Comparison of ENCODE assay signal across 26 cellular contexts in genomic region chr5:36704131-36704530, GRCh38.
"Had no signal": no experiment of that assay in that cellular context is flagged by ENCODE, and none has a peak within 500 bp of the region (broad histone marks: within the 10 kb centered on the region; RNA-seq: fewer than 3 reads in every experiment).

No MANE protein-coding gene starts in this region.

- DNase-seq: activated CD4-positive, alpha-beta memory T cell treated with anti-CD3 and anti-CD28 coated beads, Interleukin-2, amount 10 ng/mL, durations not matched to agents 7 days and 5 days; activated CD4-positive, alpha-beta T cell treated with anti-CD3 and anti-CD28 coated beads, Interleukin-2, amount 10 ng/mL, durations not matched to agents 7 days and 5 days; activated CD4-positive, CD25-positive, alpha-beta regulatory T cell treated with anti-CD3 and anti-CD28 coated beads, Interleukin-2, amount 50 U/mL, for 72 hours; activated naive CD4-positive, alpha-beta T cell treated with Interleukin-2 at 50 U/mL for 16 hours; activated naive CD8-positive, alpha-beta T cell treated with anti-CD3 and anti-CD28 coated beads for 36 hours; activated T-cell treated with anti-CD3 and anti-CD28 coated beads, Interleukin-2, amount 50 U/mL, for 48 hours; amniotic stem cell; brain microvascular endothelial cell; esophagus squamous epithelium; kidney glomerular epithelial cell; left lung; stimulated activated CD4-positive, alpha-beta T cell treated with anti-CD3 and anti-CD28 coated beads, Interleukin-1b, Interleukin-23, amount 100 ng/mL, for 48 hours; stimulated activated CD4-positive, alpha-beta T cell treated with anti-CD3 and anti-CD28 coated beads, Interleukin-4, amount 100 ng/mL, for 4 hours; stimulated activated CD8-positive, alpha-beta memory T cell treated with anti-CD3 and anti-CD28 coated beads, Interleukin-4, amount 100 ng/mL, for 48 hours; stomach; thyroid gland; upper lobe of left lung had no signal

- H3K4me1 ChIP-seq: SJSA1, stomach, thyroid gland had no signal

- H3K4me3 Mint-ChIP-seq: activated CD4-positive, alpha-beta memory T cell treated with anti-CD3 and anti-CD28 coated beads, Interleukin-2, amount 10 ng/mL, durations not matched to agents 7 days and 5 days; activated CD4-positive, alpha-beta T cell treated with anti-CD3 and anti-CD28 coated beads, Interleukin-2, amount 10 ng/mL, durations not matched to agents 7 days and 5 days; activated naive CD8-positive, alpha-beta T cell treated with anti-CD3 and anti-CD28 coated beads for 36 hours; central memory CD8-positive, alpha-beta T cell; dendritic cell treated with granulocyte-macrophage colony-stimulating factor and Interleukin-4, amounts not matched to agents 40 ng/mL and 50 ng/mL, for 4 days; stimulated activated memory B cell treated with anti-CD40 and anti-IgM and Interleukin-4, amounts not matched to agents 10 μg/mL and 1 μg/mL and 100 μg/mL, for 72 hours; T-helper 2 cell treated with Interferon-gamma antibody and Interleukin-4, amounts not matched to agents 5 μg/mL and 100 μg/mL, for 36 hours had no signal

- H3K27me3 Mint-ChIP-seq: activated naive CD8-positive, alpha-beta T cell treated with anti-CD3 and anti-CD28 coated beads for 36 hours; dendritic cell treated with granulocyte-macrophage colony-stimulating factor and Interleukin-4, amounts not matched to agents 40 ng/mL and 50 ng/mL, for 4 days; stimulated activated memory B cell treated with anti-CD40 and anti-IgM and Interleukin-4, amounts not matched to agents 10 μg/mL and 1 μg/mL and 100 μg/mL, for 72 hours had no signal

- H3K36me3 ChIP-seq: brain microvascular endothelial cell, esophagus squamous epithelium, left lung, SJSA1, stomach, thyroid gland, upper lobe of left lung had no signal

- H3K27ac Mint-ChIP-seq: activated CD4-positive, alpha-beta memory T cell treated with anti-CD3 and anti-CD28 coated beads, Interleukin-2, amount 10 ng/mL, durations not matched to agents 7 days and 5 days; activated CD4-positive, alpha-beta T cell treated with anti-CD3 and anti-CD28 coated beads, Interleukin-2, amount 10 ng/mL, durations not matched to agents 7 days and 5 days; activated naive CD8-positive, alpha-beta T cell treated with anti-CD3 and anti-CD28 coated beads for 36 hours; dendritic cell treated with granulocyte-macrophage colony-stimulating factor and Interleukin-4, amounts not matched to agents 40 ng/mL and 50 ng/mL, for 4 days; nephron; T-helper 2 cell treated with Interferon-gamma antibody and Interleukin-4, amounts not matched to agents 5 μg/mL and 100 μg/mL, for 36 hours had no signal

- ATAC-seq: left lung; stimulated activated memory B cell treated with anti-CD40 and anti-IgM and Interleukin-4, amounts not matched to agents 10 μg/mL and 1 μg/mL and 100 μg/mL, for 72 hours had no signal

- H3K4me2 ChIP-seq: smooth muscle cell had no signal

- H3K27me3 ChIP-seq: stomach, thyroid gland, upper lobe of left lung had no signal

- FAIRE-seq: astrocyte, frontal cortex had no signal

- H3K9me3 ChIP-seq: SJSA1, thyroid gland, upper lobe of left lung had no signal

- H3K27ac ChIP-seq: brain microvascular endothelial cell, esophagus squamous epithelium, left lung, SJSA1, stomach, thyroid gland, upper lobe of left lung had no signal

- H3K4me3 ChIP-seq: esophagus squamous epithelium, left lung, SJSA1, smooth muscle cell, stomach, thyroid gland, upper lobe of left lung had no signal

- H3K4me1 Mint-ChIP-seq: activated CD4-positive, alpha-beta memory T cell treated with anti-CD3 and anti-CD28 coated beads, Interleukin-2, amount 10 ng/mL, durations not matched to agents 7 days and 5 days; activated CD4-positive, alpha-beta T cell treated with anti-CD3 and anti-CD28 coated beads, Interleukin-2, amount 10 ng/mL, durations not matched to agents 7 days and 5 days; activated naive CD8-positive, alpha-beta T cell treated with anti-CD3 and anti-CD28 coated beads for 36 hours; central memory CD8-positive, alpha-beta T cell had no signal

- H3K9me3 Mint-ChIP-seq: activated CD4-positive, alpha-beta memory T cell treated with anti-CD3 and anti-CD28 coated beads, Interleukin-2, amount 10 ng/mL, durations not matched to agents 7 days and 5 days; central memory CD8-positive, alpha-beta T cell; dendritic cell treated with granulocyte-macrophage colony-stimulating factor and Interleukin-4, amounts not matched to agents 40 ng/mL and 50 ng/mL, for 4 days had no signal
